ENCODE assay signal across 1 cellular context in the genomic region with DNA sequence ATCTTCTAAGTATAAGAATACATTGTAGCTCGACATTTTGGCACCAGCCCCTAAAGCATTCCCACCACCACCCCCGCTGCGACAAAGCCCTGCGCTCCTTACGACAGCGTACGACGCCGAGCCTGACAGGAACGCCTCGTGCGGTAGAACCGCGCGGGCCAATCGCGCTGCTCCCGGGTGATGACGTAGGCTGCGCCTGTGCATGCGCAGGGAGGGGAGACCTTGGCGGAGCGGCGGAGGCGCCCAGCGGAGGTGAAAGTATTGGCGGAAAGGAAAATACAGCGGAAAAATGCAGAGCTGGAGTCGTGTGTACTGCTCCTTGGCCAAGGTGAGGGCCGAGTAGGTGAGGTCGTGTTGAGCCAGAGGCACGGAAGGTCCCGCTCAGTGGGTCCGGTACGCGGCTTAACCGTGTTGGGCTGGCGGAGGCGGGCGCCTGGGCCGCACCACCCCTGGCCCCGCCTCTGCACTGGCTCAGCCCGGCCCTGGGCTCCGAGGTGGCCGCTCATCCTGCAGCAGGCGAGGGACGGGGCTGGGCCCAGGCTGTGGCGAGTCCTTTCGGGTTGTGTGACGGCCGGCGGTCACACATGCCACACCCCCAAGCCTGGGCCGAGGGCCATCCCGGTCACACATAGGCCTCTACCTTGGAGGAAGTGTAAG.
TF ChIP-seq lines count a peak whose summit lies in the region.

A gene with protein sequence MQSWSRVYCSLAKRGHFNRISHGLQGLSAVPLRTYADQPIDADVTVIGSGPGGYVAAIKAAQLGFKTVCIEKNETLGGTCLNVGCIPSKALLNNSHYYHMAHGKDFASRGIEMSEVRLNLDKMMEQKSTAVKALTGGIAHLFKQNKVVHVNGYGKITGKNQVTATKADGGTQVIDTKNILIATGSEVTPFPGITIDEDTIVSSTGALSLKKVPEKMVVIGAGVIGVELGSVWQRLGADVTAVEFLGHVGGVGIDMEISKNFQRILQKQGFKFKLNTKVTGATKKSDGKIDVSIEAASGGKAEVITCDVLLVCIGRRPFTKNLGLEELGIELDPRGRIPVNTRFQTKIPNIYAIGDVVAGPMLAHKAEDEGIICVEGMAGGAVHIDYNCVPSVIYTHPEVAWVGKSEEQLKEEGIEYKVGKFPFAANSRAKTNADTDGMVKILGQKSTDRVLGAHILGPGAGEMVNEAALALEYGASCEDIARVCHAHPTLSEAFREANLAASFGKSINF (plus strand): TSS at position 222 of the 657 bp plus-strand sequence. CDS start 68 bp downstream, at position 290.

TF ChIP-seq in SK-N-SH, 30 proteins besides CTCF, POLR2A, EP300 and RAD21 (continued from another document):
- TF ChIP-seq CHD2 (IDR thresholded peaks at IDR 0.05; ENCODE audit: low read length, partially characterized antibody) = peak; percentile 12
- TF ChIP-seq SMC3 (IDR thresholded peaks at IDR 0.05; ENCODE audit: low read depth, low read length) = no peak
- no peak for TF ChIP-seq FOXM1 (IDR thresholded peaks at IDR 0.05; ENCODE audit: low read depth)
- no peak for TF ChIP-seq RCOR1 (IDR thresholded peaks at IDR 0.05; ENCODE audit: low read length)
- peak; percentile 97 for TF ChIP-seq MXI1 (IDR thresholded peaks at IDR 0.05; ENCODE audit: low read depth, low read length)
- 0 out of 2 replicates have a peak, but pooled peaks have one; percentile 56 for TF ChIP-seq YY1 (IDR thresholded peaks at IDR 0.05; ENCODE audit: low read depth)
- TF ChIP-seq, protein P1, sequence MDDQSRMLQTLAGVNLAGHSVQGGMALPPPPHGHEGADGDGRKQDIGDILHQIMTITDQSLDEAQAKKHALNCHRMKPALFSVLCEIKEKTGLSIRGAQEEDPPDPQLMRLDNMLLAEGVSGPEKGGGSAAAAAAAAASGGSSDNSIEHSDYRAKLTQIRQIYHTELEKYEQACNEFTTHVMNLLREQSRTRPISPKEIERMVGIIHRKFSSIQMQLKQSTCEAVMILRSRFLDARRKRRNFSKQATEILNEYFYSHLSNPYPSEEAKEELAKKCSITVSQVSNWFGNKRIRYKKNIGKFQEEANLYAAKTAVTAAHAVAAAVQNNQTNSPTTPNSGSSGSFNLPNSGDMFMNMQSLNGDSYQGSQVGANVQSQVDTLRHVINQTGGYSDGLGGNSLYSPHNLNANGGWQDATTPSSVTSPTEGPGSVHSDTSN (IDR thresholded peaks at IDR 0.05) = no peak
- no peak for TF ChIP-seq EZH2phosphoT487 (IDR thresholded peaks at IDR 0.05; ENCODE audit: borderline replicate concordance, low read depth)
- TF ChIP-seq, protein P2, sequence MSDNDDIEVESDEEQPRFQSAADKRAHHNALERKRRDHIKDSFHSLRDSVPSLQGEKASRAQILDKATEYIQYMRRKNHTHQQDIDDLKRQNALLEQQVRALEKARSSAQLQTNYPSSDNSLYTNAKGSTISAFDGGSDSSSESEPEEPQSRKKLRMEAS (IDR thresholded peaks at IDR 0.05; ENCODE audit: low read depth) = peak; percentile 97
- no peak for TF ChIP-seq GATA2 (CRISPR knock-in tag; IDR thresholded peaks at IDR 0.05)
- TF ChIP-seq, protein P3, sequence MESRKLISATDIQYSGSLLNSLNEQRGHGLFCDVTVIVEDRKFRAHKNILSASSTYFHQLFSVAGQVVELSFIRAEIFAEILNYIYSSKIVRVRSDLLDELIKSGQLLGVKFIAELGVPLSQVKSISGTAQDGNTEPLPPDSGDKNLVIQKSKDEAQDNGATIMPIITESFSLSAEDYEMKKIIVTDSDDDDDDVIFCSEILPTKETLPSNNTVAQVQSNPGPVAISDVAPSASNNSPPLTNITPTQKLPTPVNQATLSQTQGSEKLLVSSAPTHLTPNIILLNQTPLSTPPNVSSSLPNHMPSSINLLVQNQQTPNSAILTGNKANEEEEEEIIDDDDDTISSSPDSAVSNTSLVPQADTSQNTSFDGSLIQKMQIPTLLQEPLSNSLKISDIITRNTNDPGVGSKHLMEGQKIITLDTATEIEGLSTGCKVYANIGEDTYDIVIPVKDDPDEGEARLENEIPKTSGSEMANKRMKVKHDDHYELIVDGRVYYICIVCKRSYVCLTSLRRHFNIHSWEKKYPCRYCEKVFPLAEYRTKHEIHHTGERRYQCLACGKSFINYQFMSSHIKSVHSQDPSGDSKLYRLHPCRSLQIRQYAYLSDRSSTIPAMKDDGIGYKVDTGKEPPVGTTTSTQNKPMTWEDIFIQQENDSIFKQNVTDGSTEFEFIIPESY (IDR thresholded peaks at IDR 0.05; ENCODE audit: borderline replicate concordance, low read depth) = no peak
- no peak for TF ChIP-seq TEAD4 (IDR thresholded peaks at IDR 0.05; ENCODE audit: borderline replicate concordance, insufficient read depth)
- no peak for TF ChIP-seq FOSL2 (IDR thresholded peaks at IDR 0.05; ENCODE audit: borderline replicate concordance, low read depth)
- TF ChIP-seq, protein P4, sequence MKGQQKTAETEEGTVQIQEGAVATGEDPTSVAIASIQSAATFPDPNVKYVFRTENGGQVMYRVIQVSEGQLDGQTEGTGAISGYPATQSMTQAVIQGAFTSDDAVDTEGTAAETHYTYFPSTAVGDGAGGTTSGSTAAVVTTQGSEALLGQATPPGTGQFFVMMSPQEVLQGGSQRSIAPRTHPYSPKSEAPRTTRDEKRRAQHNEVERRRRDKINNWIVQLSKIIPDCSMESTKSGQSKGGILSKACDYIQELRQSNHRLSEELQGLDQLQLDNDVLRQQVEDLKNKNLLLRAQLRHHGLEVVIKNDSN (IDR thresholded peaks at IDR 0.05; ENCODE audit: borderline replicate concordance, low read depth) = no peak
- TF ChIP-seq TAF1 (IDR thresholded peaks at IDR 0.05; ENCODE audit: borderline replicate concordance, low read depth, low read length) = peak; percentile 71
- TF ChIP-seq GABPA (IDR thresholded peaks at IDR 0.05; ENCODE audit: low read depth) = no peak
- no peak for TF ChIP-seq RXRA (IDR thresholded peaks at IDR 0.05; ENCODE audit: borderline replicate concordance, low read depth)
- no peak for TF ChIP-seq ELF1 (IDR thresholded peaks at IDR 0.05)
- TF ChIP-seq POLR2AphosphoS5 (IDR thresholded peaks at IDR 0.05; ENCODE audit: low read depth, low read length) = peak; percentile 96
- TF ChIP-seq FOXJ3 (CRISPR knock-in tag; IDR thresholded peaks at IDR 0.05) = no peak
